1 cellular context compared by ENCODE assay signal in the genomic region with DNA sequence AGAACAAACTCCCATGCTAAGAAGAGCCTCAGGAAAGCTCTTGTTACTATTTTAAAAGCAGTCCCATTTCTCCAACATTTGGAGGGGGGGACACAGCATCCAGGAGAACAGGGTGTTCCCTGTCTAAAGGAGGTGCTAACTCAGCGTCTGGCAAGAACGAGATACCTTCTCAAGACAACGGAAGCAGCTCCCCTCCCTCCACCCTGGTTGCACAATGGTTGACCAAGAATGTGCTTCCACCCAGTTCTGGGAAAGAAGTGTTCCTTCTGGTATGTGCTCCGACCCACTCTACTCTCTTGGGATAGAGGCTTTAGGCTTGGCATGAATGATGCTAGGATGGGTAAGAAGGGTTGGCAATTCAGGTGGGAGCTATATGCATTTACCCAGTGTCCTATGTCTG.
TF ChIP-seq lines count a peak whose summit lies in the region.

No MANE protein-coding gene starts in this region.

TF ChIP-seq in GM23338, 12 proteins besides CTCF, POLR2A, EP300 and RAD21 (continued from another document):
- TF ChIP-seq ZNF462 (CRISPR knock-in tag; IDR thresholded peaks at IDR 0.05) (no peak), EZH2phosphoT487 (IDR thresholded peaks at IDR 0.05; ENCODE audit: unreplicated experiment) (no peak), REST (IDR thresholded peaks at IDR 0.05; ENCODE audit: unreplicated experiment) (no peak), CREB1 (CRISPR knock-in tag; IDR thresholded peaks at IDR 0.05; ENCODE audit: low read depth) (no peak), ZNF114 (CRISPR knock-in tag; IDR thresholded peaks at IDR 0.05) (no peak)
